Comparison of ENCODE assay signal across 13 cellular contexts in genomic region chr1:84603223-84603622, GRCh38. TPM values are rescaled to one million over a fixed set of nuclear protein-coding genes. Genes with fewer than 3 reads are reported as not detected.
A peak's percentile ranks its signal among the peaks of the same experiment; 100 is the strongest.
DNase-seq lines count a peak whose midpoint lies in the region; ATAC-seq and TF ChIP-seq lines count a peak whose summit lies in the region.
"Had no signal": no experiment of that assay in that cellular context is flagged by ENCODE, and none has a peak within 500 bp of the region (broad histone marks: within the 10 kb centered on the region; RNA-seq: fewer than 3 reads in every experiment).

No MANE protein-coding gene starts in this region.

- intact Hi-C loops in activated naive CD4-positive, alpha-beta T cell treated with anti-CD3 and anti-CD28 coated beads for 36 hours (cut with micrococcal nuclease): no loop called here

- TF ChIP-seq CTCF in fibroblast of mammary gland (conservative IDR thresholded peaks at IDR 0.05; ENCODE audit: control insufficient read depth, insufficient read depth, low read depth, low read length) (no peak), osteocyte (IDR thresholded peaks at IDR 0.05) (no peak)

- CTCF ChIA-PET in activated naive CD4-positive, alpha-beta T cell treated with anti-CD3 and anti-CD28 coated beads for 36 hours (lab: Charles Lee): no interaction called here

- ATAC-seq in SK-N-SH treated with all-trans-retinoic acid at 6 μM for 48 hours: peak; percentile 36
- no peak for ATAC-seq in activated T-cell treated with anti-CD3 and anti-CD28 coated beads, Interleukin-2, amount 50 U/mL, for 72 hours (replicated peaks in 1 of 2)
- no peak for ATAC-seq in HG03565 (IDR thresholded peaks at IDR 0.05; ENCODE audit: unreplicated experiment)
- no peak for ATAC-seq in HG03354 (IDR thresholded peaks at IDR 0.05; ENCODE audit: poor library complexity, severe bottlenecking, unreplicated experiment)

- DNase-seq in Daoy (ENCODE audit: low read depth) (peak; percentile 82), fibroblast of mammary gland (ENCODE audit: low read depth) (peak; percentile 16), osteocyte (ENCODE audit: extremely low spot score, unreplicated experiment) (no peak)
- no peak for DNase-seq in activated T-cell treated with anti-CD3 and anti-CD28 coated beads, Interleukin-2, amount 50 U/mL, for 72 hours
- no peak for DNase-seq in activated naive CD4-positive, alpha-beta T cell treated with anti-CD3 and anti-CD28 coated beads for 36 hours
- DNase-seq: NCI-H1417; stimulated activated CD8-positive, alpha-beta memory T cell treated with anti-CD3 and anti-CD28 coated beads, Interleukin-4, amount 100 ng/mL, for 48 hours; T-helper 9 cell had no signal

- H3K9me3 Mint-ChIP-seq in osteocyte (ENCODE audit: unreplicated experiment): no peaks in the 10 kb centered on the region
- H3K9me3 Mint-ChIP-seq in activated T-cell treated with anti-CD3 and anti-CD28 coated beads, Interleukin-2, amount 50 U/mL, for 72 hours: peaks cover 11 to 18% of the 10 kb centered on the region in 2 donors
- H3K9me3 Mint-ChIP-seq in activated naive CD4-positive, alpha-beta T cell treated with anti-CD3 and anti-CD28 coated beads for 36 hours: peaks cover 27% of the 10 kb centered on the region

- H3K4me1 Mint-ChIP-seq in osteocyte (ENCODE audit: unreplicated experiment): peaks cover 36% of the 10 kb centered on the region
- H3K4me1 Mint-ChIP-seq in activated T-cell treated with anti-CD3 and anti-CD28 coated beads, Interleukin-2, amount 50 U/mL, for 72 hours (ENCODE audit: low read depth): peaks cover 30% of the 10 kb centered on the region
- peaks cover 23% of the 10 kb centered on the region for H3K4me1 Mint-ChIP-seq in activated naive CD4-positive, alpha-beta T cell treated with anti-CD3 and anti-CD28 coated beads for 36 hours (ENCODE audit: low read depth)
- H3K4me1 Mint-ChIP-seq: CD14-positive monocyte had no signal

- H3K36me3 Mint-ChIP-seq in osteocyte (ENCODE audit: unreplicated experiment): no peaks in the 10 kb centered on the region
- H3K36me3 Mint-ChIP-seq in activated T-cell treated with anti-CD3 and anti-CD28 coated beads, Interleukin-2, amount 50 U/mL, for 72 hours (ENCODE audit: insufficient read depth in 2 of 2): peaks cover 25 to 28% of the 10 kb centered on the region in 2 donors
- H3K36me3 Mint-ChIP-seq in activated naive CD4-positive, alpha-beta T cell treated with anti-CD3 and anti-CD28 coated beads for 36 hours (ENCODE audit: low read depth): peaks cover 22% of the 10 kb centered on the region
- H3K36me3 Mint-ChIP-seq: CD14-positive monocyte had no signal

- H3K27ac Mint-ChIP-seq in osteocyte (ENCODE audit: unreplicated experiment): peak overlapping the region; percentile 93
- H3K27ac Mint-ChIP-seq in activated T-cell treated with anti-CD3 and anti-CD28 coated beads, Interleukin-2, amount 50 U/mL, for 72 hours: no peak overlapping the region
- no peak overlapping the region for H3K27ac Mint-ChIP-seq in activated naive CD4-positive, alpha-beta T cell treated with anti-CD3 and anti-CD28 coated beads for 36 hours
- H3K27ac Mint-ChIP-seq: CD14-positive monocyte, memory B cell had no signal

- no peaks in the 10 kb centered on the region for H3K27me3 Mint-ChIP-seq in osteocyte (ENCODE audit: unreplicated experiment)
- no peaks in the 10 kb centered on the region for H3K27me3 Mint-ChIP-seq in activated T-cell treated with anti-CD3 and anti-CD28 coated beads, Interleukin-2, amount 50 U/mL, for 72 hours (ENCODE audit: low read depth)
- no peaks in the 10 kb centered on the region for H3K27me3 Mint-ChIP-seq in activated naive CD4-positive, alpha-beta T cell treated with anti-CD3 and anti-CD28 coated beads for 36 hours (ENCODE audit: low read depth)
- H3K27me3 Mint-ChIP-seq: memory B cell had no signal

- H3K4me3 ChIP-seq in fibroblast of mammary gland (ENCODE audit: control insufficient read depth, low read depth, low read length): no peak overlapping the region

- peak overlapping the region; percentile 60 for H3K4me3 Mint-ChIP-seq in osteocyte (ENCODE audit: unreplicated experiment)
- H3K4me3 Mint-ChIP-seq in activated T-cell treated with anti-CD3 and anti-CD28 coated beads, Interleukin-2, amount 50 U/mL, for 72 hours: no peak overlapping the region
- no peak overlapping the region for H3K4me3 Mint-ChIP-seq in activated naive CD4-positive, alpha-beta T cell treated with anti-CD3 and anti-CD28 coated beads for 36 hours
- H3K4me3 Mint-ChIP-seq: CD14-positive monocyte, memory B cell had no signal

TF ChIP-seq in SK-N-SH treated with all-trans-retinoic acid at 6 μM for 48 hours, 23 proteins besides CTCF, POLR2A, EP300 and RAD21 (continues in another document):
- TF ChIP-seq ZFP3 (CRISPR knock-in tag; IDR thresholded peaks at IDR 0.05): no peak
- no peak for TF ChIP-seq ARNTL (CRISPR knock-in tag; IDR thresholded peaks at IDR 0.05; ENCODE audit: borderline replicate concordance, low read depth)
- TF ChIP-seq ISL1 (CRISPR knock-in tag; IDR thresholded peaks at IDR 0.05): no peak
- TF ChIP-seq TCF4 (CRISPR knock-in tag; IDR thresholded peaks at IDR 0.05; ENCODE audit: borderline replicate concordance): no peak
- no peak for TF ChIP-seq TOX (CRISPR knock-in tag; IDR thresholded peaks at IDR 0.05; ENCODE audit: borderline replicate concordance)
- TF ChIP-seq ZFP30 (CRISPR knock-in tag; IDR thresholded peaks at IDR 0.05): no peak
- TF ChIP-seq ZC3H10 (CRISPR knock-in tag; IDR thresholded peaks at IDR 0.05): no peak
- no peak for TF ChIP-seq ZNF70 (CRISPR knock-in tag; IDR thresholded peaks at IDR 0.05)
- no peak for TF ChIP-seq BACH2 (CRISPR knock-in tag; IDR thresholded peaks at IDR 0.05; ENCODE audit: borderline replicate concordance)
- no peak for TF ChIP-seq POU6F1 (CRISPR knock-in tag; IDR thresholded peaks at IDR 0.05; ENCODE audit: borderline replicate concordance, low read depth)
- TF ChIP-seq PATZ1 (CRISPR knock-in tag; IDR thresholded peaks at IDR 0.05; ENCODE audit: borderline replicate concordance): no peak
- no peak for TF ChIP-seq RARB (CRISPR knock-in tag; IDR thresholded peaks at IDR 0.05)
- TF ChIP-seq CSRNP3 (CRISPR knock-in tag; IDR thresholded peaks at IDR 0.05): no peak
- TF ChIP-seq OSR1 (CRISPR knock-in tag; IDR thresholded peaks at IDR 0.05): no peak
- no peak for TF ChIP-seq CREB5 (CRISPR knock-in tag; IDR thresholded peaks at IDR 0.05; ENCODE audit: low read depth)
- TF ChIP-seq CSDC2 (CRISPR knock-in tag; IDR thresholded peaks at IDR 0.05): no peak

RNA-seq across cellular contexts. Expression of gene CTBS, which starts 29.0 kb away (rescaled TPM):
- 7.5 and 11.0 TPM in 2 replicates for total RNA-seq in Daoy (2014; rRNA removed; shearing (Covaris generic))
- 18.3 and 20.2 TPM in 2 replicates for total RNA-seq in osteocyte
- 10 to 100 TPM; 27.2 to 31.3 TPM for total RNA-seq in activated T-cell treated with anti-CD3 and anti-CD28 coated beads, Interleukin-2, amount 50 U/mL, for 72 hours
- 10 to 100 TPM; 21.1 to 21.2 TPM for total RNA-seq in activated naive CD4-positive, alpha-beta T cell treated with anti-CD3 and anti-CD28 coated beads for 36 hours

Comparison
In these comparisons a context has a peak if more than half of its experiments do, and no peak if none do; other contexts are left out.
1. DNase-seq: peak in Daoy (single experiment) and fibroblast of mammary gland (single experiment); none in osteocyte (single experiment), activated T-cell treated with anti-CD3 and anti-CD28 coated beads, Interleukin-2, amount 50 U/mL, for 72 hours (0 of 2) and activated naive CD4-positive, alpha-beta T cell treated with anti-CD3 and anti-CD28 coated beads for 36 hours (single experiment).